Comparison of ENCODE assay signal across 21 cellular contexts in the genomic region with DNA sequence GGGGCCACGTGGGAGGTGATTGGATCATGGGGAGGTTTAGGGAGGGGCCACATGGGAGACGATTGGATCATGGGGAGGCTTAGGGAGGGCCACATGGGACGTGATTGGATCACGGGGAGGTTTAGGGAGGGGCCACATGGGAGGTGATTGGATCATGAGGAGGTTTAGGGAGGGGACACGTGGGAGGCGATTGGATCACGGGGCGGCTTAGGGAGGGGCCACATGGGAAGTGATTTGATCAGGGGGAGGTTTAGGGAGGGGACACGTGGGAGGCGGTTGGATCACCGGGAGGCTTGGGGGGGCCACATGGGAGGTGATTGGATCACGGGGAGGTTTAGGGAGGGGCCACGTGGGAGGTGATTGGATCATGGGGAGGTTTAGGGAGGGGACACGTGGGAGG. TPM values are rescaled to one million over a fixed set of nuclear protein-coding genes. Genes with fewer than 3 reads are reported as not detected.
A peak's percentile ranks its signal among the peaks of the same experiment; 100 is the strongest.
DNase-seq lines count a peak whose midpoint lies in the region; TF ChIP-seq lines count a peak whose summit lies in the region.
"Had no signal": no experiment of that assay in that cellular context is flagged by ENCODE, and none has a peak within 500 bp of the region (broad histone marks: within the 10 kb centered on the region; RNA-seq: fewer than 3 reads in every experiment).

No MANE protein-coding gene starts in this region.

- no peak overlapping the region for H3K4me3 ChIP-seq in testis
- H3K4me3 ChIP-seq: A549, GM23338 had no signal

- no peak overlapping the region for H3K27ac ChIP-seq in testis
- H3K27ac ChIP-seq: A549 had no signal

- TF ChIP-seq POLR2A in testis (IDR thresholded peaks at IDR 0.05) = no peak

- intact Hi-C loops in testis (cut with DNase I; ENCODE audit: low total_unique reads) = no loop called here

- H3K4me1 Mint-ChIP-seq in activated naive CD8-positive, alpha-beta T cell treated with anti-CD3 and anti-CD28 coated beads for 36 hours = no peaks in the 10 kb centered on the region
- H3K4me1 Mint-ChIP-seq: CD4-positive, alpha-beta memory T cell; GM23338; H9 had no signal

- H3K36me3 Mint-ChIP-seq in activated naive CD8-positive, alpha-beta T cell treated with anti-CD3 and anti-CD28 coated beads for 36 hours = no peaks in the 10 kb centered on the region
- H3K36me3 Mint-ChIP-seq: CD4-positive, alpha-beta memory T cell had no signal

- H3K36me3 ChIP-seq in testis (ENCODE audit: low read depth, missing control alignments) = no peaks in the 10 kb centered on the region

- DNase-seq in activated effector memory CD4-positive, alpha-beta T cell treated with anti-CD3 and anti-CD28 coated beads, Interleukin-2, amount 50 U/mL, for 16 hours = peak; percentile 37
- no peak for DNase-seq in activated effector memory CD4-positive, alpha-beta T cell treated with Interleukin-2 at 50 U/mL for 16 hours
- DNase-seq in NAMALWA (ENCODE audit: low spot score) = peak; percentile 69
- DNase-seq in testis = peak; percentile 56
- DNase-seq in activated naive CD8-positive, alpha-beta T cell treated with anti-CD3 and anti-CD28 coated beads for 36 hours = no peak
- DNase-seq in superior temporal gyrus (ENCODE audit: extremely low spot score) = no peak
- DNase-seq: 8988T; ACHN; AML-193; C1 segment of cervical spinal cord; Calu3; CD4-positive, alpha-beta memory T cell; COR-L47; DMS53; DMS79 treated with DMSO at 0.1 percent for 48 hours; GF-D8; H9 had no signal

- H3K9me3 ChIP-seq in testis = no peaks in the 10 kb centered on the region
- H3K9me3 ChIP-seq: A549 had no signal

- no peak overlapping the region for H3K4me3 Mint-ChIP-seq in activated naive CD8-positive, alpha-beta T cell treated with anti-CD3 and anti-CD28 coated beads for 36 hours
- H3K4me3 Mint-ChIP-seq: CD4-positive, alpha-beta memory T cell; GM23338; H9 had no signal

- no peaks in the 10 kb centered on the region for H3K4me1 ChIP-seq in testis
- H3K4me1 ChIP-seq: A549 had no signal

- H3K9me3 Mint-ChIP-seq in activated naive CD8-positive, alpha-beta T cell treated with anti-CD3 and anti-CD28 coated beads for 36 hours = peaks cover under 1% of the 10 kb centered on the region

- peaks cover 7% of the 10 kb centered on the region for H3K27me3 Mint-ChIP-seq in activated naive CD8-positive, alpha-beta T cell treated with anti-CD3 and anti-CD28 coated beads for 36 hours

- 62 to 78% methylated on average over 14 of the region's 14 CpGs for WGBS in testis, 2 donors

- no peak overlapping the region for H3K27ac Mint-ChIP-seq in activated naive CD8-positive, alpha-beta T cell treated with anti-CD3 and anti-CD28 coated beads for 36 hours
- H3K27ac Mint-ChIP-seq: CD4-positive, alpha-beta memory T cell; GM23338; H9 had no signal

- H3K27me3 ChIP-seq in testis = no peaks in the 10 kb centered on the region

- no peak for TF ChIP-seq CTCF in testis (IDR thresholded peaks at IDR 0.05)

RNA-seq across cellular contexts. Expression of a gene that starts 22.5 kb away (rescaled TPM):
- total RNA-seq in testis = 10 to 100 TPM in 1 of 2 donors, 1 to 10 TPM in 1; 8.3 to 15.2 TPM
- 1.9 TPM for polyA plus RNA-seq in testis (ENCODE audit: insufficient read depth, low read depth, low replicate concordance)
- not detected for total RNA-seq in activated naive CD8-positive, alpha-beta T cell treated with anti-CD3 and anti-CD28 coated beads for 36 hours
- total RNA-seq: Calu3; CD4-positive, alpha-beta memory T cell; G401 had no signal
- polyA plus RNA-seq: A549; BJ; CD4-positive, alpha-beta memory T cell had no signal

Comparison
In these comparisons a context has a peak if more than half of its experiments do, and no peak if none do; other contexts are left out.
1. DNase-seq: peak in activated effector memory CD4-positive, alpha-beta T cell treated with anti-CD3 and anti-CD28 coated beads, Interleukin-2, amount 50 U/mL, for 16 hours (single experiment), NAMALWA (single experiment) and testis (single experiment); none in activated effector memory CD4-positive, alpha-beta T cell treated with Interleukin-2 at 50 U/mL for 16 hours (single experiment), activated naive CD8-positive, alpha-beta T cell treated with anti-CD3 and anti-CD28 coated beads for 36 hours (single experiment) and superior temporal gyrus (single experiment).
2. RNA of a gene that starts 22.5 kb away (total RNA-seq): 8.3 to 15.2 TPM in testis; not detected in activated naive CD8-positive, alpha-beta T cell treated with anti-CD3 and anti-CD28 coated beads for 36 hours; every median in the first group is over 4 times any median in the second.